In genomic region chr18:13481820-13482640, GRCh38 we compare ENCODE assay signal across 11 cellular contexts.
DNase-seq lines count a peak whose midpoint lies in the region; ATAC-seq and TF ChIP-seq lines count a peak whose summit lies in the region.
"Had no signal": no experiment of that assay in that cellular context is flagged by ENCODE, and none has a peak within 500 bp of the region (broad histone marks: within the 10 kb centered on the region; RNA-seq: fewer than 3 reads in every experiment).

No MANE protein-coding gene starts in this region.

- TF ChIP-seq CTCF in CD14-positive monocyte (IDR thresholded peaks at IDR 0.05) (no peak), OCI-LY3 (IDR thresholded peaks at IDR 0.05; ENCODE audit: low read depth, low read length) (no peak), smooth muscle cell (IDR thresholded peaks at IDR 0.05; ENCODE audit: borderline replicate concordance, insufficient read depth, poor library complexity, severe bottlenecking) (no peak)

- WGBS in smooth muscle cell (ENCODE audit: low lambda C conversion rate) = 97% methylated on average over 15 of the region's 15 CpGs

- peaks cover 23% of the 10 kb centered on the region for H3K4me1 Mint-ChIP-seq in CD14-positive monocyte

- H4K20me1 ChIP-seq in OCI-LY3 (ENCODE audit: insufficient read depth, low read length) (no peaks in the 10 kb centered on the region), smooth muscle cell (ENCODE audit: low read depth) (peaks cover 4% of the 10 kb centered on the region)

- H3K79me2 ChIP-seq in OCI-LY3 (ENCODE audit: low read length) (no peaks in the 10 kb centered on the region), smooth muscle cell (ENCODE audit: low read depth) (no peaks in the 10 kb centered on the region)

- peak; percentile 84 for ATAC-seq in GM18873 (IDR thresholded peaks at IDR 0.05; ENCODE audit: low FRiP score, unreplicated experiment)
- peak; percentile 88 for ATAC-seq in HG02763 (IDR thresholded peaks at IDR 0.05; ENCODE audit: unreplicated experiment)

- intact Hi-C loops in CD14-positive monocyte (cut with micrococcal nuclease) = no loop called here

- H2AFZ ChIP-seq in OCI-LY3 (ENCODE audit: low read depth, low read length) (no peak overlapping the region; the same call in 1 of the 2 replicates), smooth muscle cell (ENCODE audit: low read depth) (no peak overlapping the region)

- no peaks in the 10 kb centered on the region for H3F3A ChIP-seq in smooth muscle cell (ENCODE audit: low read depth)

- H3K27ac ChIP-seq in OCI-LY3 (ENCODE audit: low read length) (peak overlapping the region; percentile 7; the same call in 1 of the 2 replicates), smooth muscle cell (ENCODE audit: low read depth) (no peak overlapping the region)
- H3K27ac ChIP-seq: epithelial cell of prostate had no signal

- peaks cover 0 to 2% (median 0%) of the 10 kb centered on the region in 3 donors for H3K27me3 Mint-ChIP-seq in CD14-positive monocyte (ENCODE audit: low read depth in 3 of 3)

- peaks cover 51 to 61% of the 10 kb centered on the region in 2 donors for H3K36me3 Mint-ChIP-seq in CD14-positive monocyte

- H3K4me3 ChIP-seq in OCI-LY3 (ENCODE audit: low read length) (peak overlapping the region; percentile 28; the same call in 1 of the 2 replicates), smooth muscle cell (no peak overlapping the region)

- peaks cover 0 to 7% (median 2%) of the 10 kb centered on the region in 7 donors for H3K9me3 Mint-ChIP-seq in CD14-positive monocyte

- H3K27me3 ChIP-seq in OCI-LY3 (ENCODE audit: low read depth, low read length) = peaks cover 12% of the 10 kb centered on the region
- H3K27me3 ChIP-seq in smooth muscle cell (ENCODE audit: low read depth) = no peaks in the 10 kb centered on the region

- H3K36me3 ChIP-seq in OCI-LY3 (replicated peaks; ENCODE audit: low read depth, low read length) (no peaks in the 10 kb centered on the region), smooth muscle cell (ENCODE audit: low read depth) (no peaks in the 10 kb centered on the region)

- H3K9ac ChIP-seq in OCI-LY3 (ENCODE audit: low read length) (no peak overlapping the region), smooth muscle cell (ENCODE audit: low read depth) (no peak overlapping the region)

- peak overlapping the region in 5 of 7 donors; percentile 26 to 69 (median 45) for H3K27ac Mint-ChIP-seq in CD14-positive monocyte

- no peaks in the 10 kb centered on the region for H3K9me3 ChIP-seq in OCI-LY3 (ENCODE audit: insufficient read depth, low read length)
- H3K9me3 ChIP-seq in smooth muscle cell (replicated peaks; ENCODE audit: low read depth) = no peaks in the 10 kb centered on the region

- H3K4me1 ChIP-seq in OCI-LY3 (ENCODE audit: low read length) (peaks cover 17% of the 10 kb centered on the region), smooth muscle cell (ENCODE audit: low read depth) (no peaks in the 10 kb centered on the region)

- H3K4me2 ChIP-seq in OCI-LY3 (ENCODE audit: low read length) = peak overlapping the region; percentile 65
- H3K4me2 ChIP-seq in smooth muscle cell = no peak overlapping the region

- DNase-seq in CD14-positive monocyte (ENCODE audit: low spot score) (no peak), COLO829 (ENCODE audit: low spot score) (no peak), NCI-H2107 (lab: John Stamatoyannopoulos, UW) (no peak), activated T-cell treated with anti-CD3 and anti-CD28 coated beads for 4 hours (no peak), smooth muscle cell (lab: John Stamatoyannopoulos, UW; ENCODE audit: unreplicated experiment) (no peak)
- DNase-seq: OCI-M1; stimulated activated CD4-positive, alpha-beta T cell treated with anti-CD3 and anti-CD28 coated beads, Interleukin-2, amount 100 ng/mL, for 48 hours had no signal

- peak overlapping the region in 1 of 2 donors; percentile 51 for H3K4me3 Mint-ChIP-seq in CD14-positive monocyte
